ENCODE assay signal across 11 cellular contexts in the genomic region with DNA sequence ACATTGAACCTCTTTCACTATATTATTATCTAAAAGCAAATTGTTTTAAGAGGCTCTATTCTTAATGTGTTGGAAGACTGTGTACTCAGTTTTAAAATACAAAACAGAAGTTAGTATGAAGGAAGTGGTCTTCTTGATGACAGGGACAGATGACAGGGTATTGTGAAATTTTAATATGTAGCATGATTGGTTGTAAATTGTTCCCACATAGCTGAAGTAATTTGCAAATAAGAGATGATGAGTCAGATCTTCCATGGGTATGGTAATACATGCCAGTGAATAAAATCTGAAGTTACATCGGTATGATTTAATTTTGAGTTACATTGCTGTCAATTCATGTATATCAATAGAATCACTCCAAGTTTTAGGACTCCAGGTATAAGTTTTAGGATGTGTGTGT.
DNase-seq lines count a peak whose midpoint lies in the region; ATAC-seq, FAIRE-seq and TF ChIP-seq lines count a peak whose summit lies in the region.
"Had no signal": no experiment of that assay in that cellular context is flagged by ENCODE, and none has a peak within 500 bp of the region (broad histone marks: within the 10 kb centered on the region; RNA-seq: fewer than 3 reads in every experiment).

No MANE protein-coding gene starts in this region.

- H3K27ac Mint-ChIP-seq in activated CD4-positive, alpha-beta T cell treated with anti-CD3 and anti-CD28 coated beads, Interleukin-2, amount 10 ng/mL, durations not matched to agents 24 days and 14 days: peak overlapping the region; percentile 93
- H3K27ac Mint-ChIP-seq: IgD-negative memory B cell had no signal

- no peaks in the 10 kb centered on the region for H3K79me2 ChIP-seq in GM12878 (ENCODE audit: control insufficient read depth, insufficient read depth, low read length)

- no peaks in the 10 kb centered on the region for H3K27me3 Mint-ChIP-seq in activated CD4-positive, alpha-beta T cell treated with anti-CD3 and anti-CD28 coated beads, Interleukin-2, amount 10 ng/mL, durations not matched to agents 24 days and 14 days
- H3K27me3 Mint-ChIP-seq: IgD-negative memory B cell had no signal

- H2AFZ ChIP-seq in GM12878 (ENCODE audit: control insufficient read depth, low read depth, low read length): no peak overlapping the region

- peak overlapping the region; percentile 40 for H3K27ac ChIP-seq in GM12878 (ENCODE audit: control insufficient read depth, insufficient read depth)
- no peak overlapping the region for H3K27ac ChIP-seq in effector memory CD4-positive, alpha-beta T cell (ENCODE audit: insufficient read depth, low read length, poor library complexity, severe bottlenecking)
- H3K27ac ChIP-seq: adrenal gland had no signal

- FAIRE-seq in GM12878 (lab: Jason Lieb, UNC): no peak

- H3K4me3 ChIP-seq in GM12878 (no peak overlapping the region), skeletal muscle cell (ENCODE audit: low read depth, low read length) (no peak overlapping the region)
- H3K4me3 ChIP-seq in effector memory CD4-positive, alpha-beta T cell (ENCODE audit: insufficient read depth, low read depth, low read length, poor library complexity, severe bottlenecking): no peak overlapping the region
- H3K4me3 ChIP-seq: A549, adrenal gland had no signal

- H3K4me1 Mint-ChIP-seq in activated CD4-positive, alpha-beta T cell treated with anti-CD3 and anti-CD28 coated beads, Interleukin-2, amount 10 ng/mL, durations not matched to agents 24 days and 14 days: peaks cover 7% of the 10 kb centered on the region
- H3K4me1 Mint-ChIP-seq: IgD-negative memory B cell had no signal

- RAD21 ChIA-PET in GM12878 (lab: Charles Lee; ENCODE audit: unreplicated experiment): interaction anchor here (0.7 to 4.6 kb wide), 13 partner anchors 15 to 250 kb away, joined by 3 to 37 read pairs (median 4); no protein-coding TSS in a partner anchor

- intact Hi-C loops in activated CD4-positive, alpha-beta T cell treated with anti-CD3 and anti-CD28 coated beads, Interleukin-2, amount 10 ng/mL, durations not matched to agents 24 days and 14 days (cut with micrococcal nuclease): loop anchor here (1.0 to 2.0 kb wide), 3 partner anchors 60 to 219 kb away; no protein-coding TSS in a partner anchor
- intact Hi-C loops in GM12878 (cut with micrococcal nuclease; ENCODE audit: unreplicated experiment): loop anchor here (5.0 to 10.0 kb wide), 2 partner anchors 152 to 419 kb away; no protein-coding TSS in a partner anchor

- H3K36me3 Mint-ChIP-seq in activated CD4-positive, alpha-beta T cell treated with anti-CD3 and anti-CD28 coated beads, Interleukin-2, amount 10 ng/mL, durations not matched to agents 24 days and 14 days (ENCODE audit: low read depth): no peaks in the 10 kb centered on the region

- TF ChIP-seq POLR2A in GM12878 (IDR thresholded peaks at IDR 0.05; ENCODE audit: low read depth, low read length): no peak

- no peaks in the 10 kb centered on the region for H3K27me3 ChIP-seq in GM12878 (replicated peaks in 1 of 2; ENCODE audit: control insufficient read depth in 2 of 2, insufficient read depth in 2 of 2, low read length in 1 of 2)
- H3K27me3 ChIP-seq in effector memory CD4-positive, alpha-beta T cell (replicated peaks; ENCODE audit: control insufficient read depth, insufficient read depth, low read length, poor library complexity, severe bottlenecking): no peaks in the 10 kb centered on the region
- H3K27me3 ChIP-seq: adrenal gland had no signal

- 5% methylated on average over 1 of the region's 1 CpG for WGBS in GM12878 (ENCODE audit: insufficient coverage, insufficient replicate concordance, low lambda C conversion rate, missing lambda C conversion rate)

- CTCF ChIA-PET in GM12878 (lab: Yijun Ruan, JAX): interaction anchor here (1.0 to 5.8 kb wide), 9 partner anchors 10 to 154 kb away, joined by 3 to 48 read pairs (median 4); no protein-coding TSS in a partner anchor

- TF ChIP-seq EP300 in GM12878 (IDR thresholded peaks at IDR 0.05; ENCODE audit: borderline replicate concordance in 1 of 2, control insufficient read depth in 1 of 2, low read depth in 2 of 2, low read length in 2 of 2): no peak

- H3K4me1 ChIP-seq in GM12878 (ENCODE audit: control insufficient read depth, insufficient read depth, low read length): no peaks in the 10 kb centered on the region
- H3K4me1 ChIP-seq in effector memory CD4-positive, alpha-beta T cell (ENCODE audit: control insufficient read depth, insufficient read depth, low read length, poor library complexity, severe bottlenecking): no peaks in the 10 kb centered on the region

- H3K9me3 Mint-ChIP-seq in activated CD4-positive, alpha-beta T cell treated with anti-CD3 and anti-CD28 coated beads, Interleukin-2, amount 10 ng/mL, durations not matched to agents 24 days and 14 days: no peaks in the 10 kb centered on the region

- H3K36me3 ChIP-seq in GM12878 (ENCODE audit: control insufficient read depth in 2 of 2, insufficient read depth in 2 of 2, low read length in 1 of 2): no peaks in the 10 kb centered on the region
- no peaks in the 10 kb centered on the region for H3K36me3 ChIP-seq in effector memory CD4-positive, alpha-beta T cell (ENCODE audit: control insufficient read depth, insufficient read depth, low read length)
- H3K36me3 ChIP-seq: adrenal gland had no signal

- H4K20me1 ChIP-seq in GM12878 (ENCODE audit: control insufficient read depth, insufficient read depth): no peaks in the 10 kb centered on the region

- no peak for TF ChIP-seq CTCF in GM12878 (IDR thresholded peaks at IDR 0.05 in 2 of 3, conservative IDR thresholded peaks at IDR 0.05 in 1 of 3; ENCODE audit: control insufficient read depth in 2 of 3, extremely low read depth in 1 of 3, insufficient read depth in 1 of 3, low read depth in 3 of 3, low read length in 3 of 3)

- H3K9me3 ChIP-seq in GM12878 (replicated peaks; ENCODE audit: control insufficient read depth, insufficient read depth, low read length): no peaks in the 10 kb centered on the region
- no peaks in the 10 kb centered on the region for H3K9me3 ChIP-seq in effector memory CD4-positive, alpha-beta T cell (ENCODE audit: control insufficient read depth, low read length)
- H3K9me3 ChIP-seq: A549 had no signal

- POLR2A ChIA-PET in GM12878 (lab: Charles Lee): interaction anchor here (0.7 to 0.9 kb wide), 2 partner anchors 47 to 134 kb away, joined by 3 to 4 read pairs; no protein-coding TSS in a partner anchor

- H3K4me3 Mint-ChIP-seq in activated CD4-positive, alpha-beta T cell treated with anti-CD3 and anti-CD28 coated beads, Interleukin-2, amount 10 ng/mL, durations not matched to agents 24 days and 14 days: no peak overlapping the region
- H3K4me3 Mint-ChIP-seq: IgD-negative memory B cell had no signal

- peak; percentile 70 for ATAC-seq in GM12878

- no peak overlapping the region for H3K9ac ChIP-seq in GM12878 (ENCODE audit: control insufficient read depth, insufficient read depth, low read length)

- no peak for TF ChIP-seq RAD21 in GM12878 (IDR thresholded peaks at IDR 0.05; ENCODE audit: insufficient read depth, low read depth, low read length)

- no TSS peak for BruUV-seq in GM12878 (replicated peaks; lab: Mats Ljungman, UMichigan)

- SMC1A ChIA-PET in GM12878 (lab: Charles Lee; ENCODE audit: uncharacterized antibody, unreplicated experiment): interaction anchor here (0.6 to 5.4 kb wide), 21 partner anchors 9 to 319 kb away, joined by 3 to 47 read pairs (median 5); no protein-coding TSS in a partner anchor

- no peak overlapping the region for H3K4me2 ChIP-seq in GM12878 (ENCODE audit: control insufficient read depth, insufficient read depth)

- no peak for DNase-seq in activated CD4-positive, alpha-beta T cell treated with anti-CD3 and anti-CD28 coated beads, Interleukin-2, amount 10 ng/mL, durations not matched to agents 24 days and 14 days
- no peak for DNase-seq in activated CD4-positive, alpha-beta T cell treated with anti-CD3 and anti-CD28 coated beads for 4 hours
- peak; percentile 52 to 91 for DNase-seq in NOMO-1 (lab: John Stamatoyannopoulos, UW; ENCODE audit: unreplicated experiment in 2 of 2)
- DNase-seq in GM12878 (ENCODE audit: low read depth, low spot score): no peak
- peak; percentile 51 for DNase-seq in skeletal muscle cell (ENCODE audit: low read depth)
- DNase-seq in effector memory CD4-positive, alpha-beta T cell: no peak
- DNase-seq in retina: no peak
- DNase-seq in D341Med (ENCODE audit: low spot score): no peak
- DNase-seq: adrenal gland had no signal

- in situ Hi-C loops in GM12878 (cut with MboI): no loop called here

TF ChIP-seq in GM12878, 131 proteins besides CTCF, POLR2A, EP300 and RAD21 (continues in another document):
- TF ChIP-seq RUNX3 (IDR thresholded peaks at IDR 0.05; ENCODE audit: low read length) (peak; percentile 10; the same call in 1 of the 2 replicates), POLR2AphosphoS2 (IDR thresholded peaks at IDR 0.05; ENCODE audit: low read depth, low read length) (no peak), ATF7 (IDR thresholded peaks at IDR 0.05; ENCODE audit: low read depth) (peak; percentile 62), ZBED1 (IDR thresholded peaks at IDR 0.05; ENCODE audit: borderline replicate concordance) (0 out of 2 replicates have a peak, but pooled peaks have one; percentile 13), MYC (IDR thresholded peaks at IDR 0.05; ENCODE audit: insufficient read depth, insufficient read length, insufficient replicate concordance, low read length, severe bottlenecking) (no peak), NR2F1 (conservative IDR thresholded peaks at IDR 0.05) (no peak), MTA2 (IDR thresholded peaks at IDR 0.05; ENCODE audit: low read depth) (peak; percentile 11; the same call in 1 of the 2 replicates), HDGF (IDR thresholded peaks at IDR 0.05) (no peak), SMARCA5 (IDR thresholded peaks at IDR 0.05) (no peak), SPI1 (IDR thresholded peaks at IDR 0.05; ENCODE audit: borderline replicate concordance, insufficient read depth, low read depth, low read length) (no peak), NFYA (IDR thresholded peaks at IDR 0.05; ENCODE audit: borderline replicate concordance, low read depth, low read length) (no peak), HDAC2 (IDR thresholded peaks at IDR 0.05) (no peak)
- TF ChIP-seq, protein P1, sequence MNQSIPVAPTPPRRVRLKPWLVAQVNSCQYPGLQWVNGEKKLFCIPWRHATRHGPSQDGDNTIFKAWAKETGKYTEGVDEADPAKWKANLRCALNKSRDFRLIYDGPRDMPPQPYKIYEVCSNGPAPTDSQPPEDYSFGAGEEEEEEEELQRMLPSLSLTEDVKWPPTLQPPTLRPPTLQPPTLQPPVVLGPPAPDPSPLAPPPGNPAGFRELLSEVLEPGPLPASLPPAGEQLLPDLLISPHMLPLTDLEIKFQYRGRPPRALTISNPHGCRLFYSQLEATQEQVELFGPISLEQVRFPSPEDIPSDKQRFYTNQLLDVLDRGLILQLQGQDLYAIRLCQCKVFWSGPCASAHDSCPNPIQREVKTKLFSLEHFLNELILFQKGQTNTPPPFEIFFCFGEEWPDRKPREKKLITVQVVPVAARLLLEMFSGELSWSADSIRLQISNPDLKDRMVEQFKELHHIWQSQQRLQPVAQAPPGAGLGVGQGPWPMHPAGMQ (IDR thresholded peaks at IDR 0.05; ENCODE audit: borderline replicate concordance): no peak

Comparison
In these comparisons a context has a peak if more than half of its experiments do, and no peak if none do; other contexts are left out.
1. DNase-seq: peak in NOMO-1 (2 of 2) and skeletal muscle cell (single experiment); none in activated CD4-positive, alpha-beta T cell treated with anti-CD3 and anti-CD28 coated beads, Interleukin-2, amount 10 ng/mL, durations not matched to agents 24 days and 14 days (single experiment), activated CD4-positive, alpha-beta T cell treated with anti-CD3 and anti-CD28 coated beads for 4 hours (0 of 2), GM12878 (single experiment), effector memory CD4-positive, alpha-beta T cell (0 of 3), retina (single experiment) and D341Med (single experiment).